ENCODE assay signal across 8 cellular contexts in the genomic region with DNA sequence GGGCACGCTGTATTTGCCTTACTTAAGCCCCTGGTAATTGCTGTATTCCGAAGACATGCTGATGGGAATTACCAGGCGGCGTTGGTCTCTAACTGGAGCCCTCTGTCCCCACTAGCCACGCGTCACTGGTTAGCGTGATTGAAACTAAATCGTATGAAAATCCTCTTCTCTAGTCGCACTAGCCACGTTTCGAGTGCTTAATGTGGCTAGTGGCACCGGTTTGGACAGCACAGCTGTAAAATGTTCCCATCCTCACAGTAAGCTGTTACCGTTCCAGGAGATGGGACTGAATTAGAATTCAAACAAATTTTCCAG. TPM values are rescaled to one million over a fixed set of nuclear protein-coding genes. Genes with fewer than 3 reads are reported as not detected.
DNase-seq lines count a peak whose midpoint lies in the region; ATAC-seq and TF ChIP-seq lines count a peak whose summit lies in the region.

No MANE protein-coding gene starts in this region.

- no peaks in the 10 kb centered on the region for H3K9me3 Mint-ChIP-seq in CD4-positive, alpha-beta T cell
- no peaks in the 10 kb centered on the region for H3K9me3 Mint-ChIP-seq in activated T-helper 2 cell treated with anti-CD3 and anti-CD28 coated beads, Interferon-gamma antibody, Interleukin-2, Interleukin-4, amounts not matched to agents 10 μg/mL and 5 μg/mL and 100 μg/mL, durations not matched to agents 14 hours and 24 hours and 36 hours
- no peaks in the 10 kb centered on the region for H3K9me3 Mint-ChIP-seq in immature natural killer cell

- no peaks in the 10 kb centered on the region for H3K27me3 Mint-ChIP-seq in CD4-positive, alpha-beta T cell
- no peaks in the 10 kb centered on the region for H3K27me3 Mint-ChIP-seq in activated T-helper 2 cell treated with anti-CD3 and anti-CD28 coated beads, Interferon-gamma antibody, Interleukin-2, Interleukin-4, amounts not matched to agents 10 μg/mL and 5 μg/mL and 100 μg/mL, durations not matched to agents 14 hours and 24 hours and 36 hours (ENCODE audit: low read depth)
- H3K27me3 Mint-ChIP-seq in immature natural killer cell (ENCODE audit: low read depth in 3 of 3) = peaks cover 11 to 22% (median 13%) of the 10 kb centered on the region in 3 donors

- POLR2A ChIA-PET in CD4-positive, alpha-beta T cell (lab: Charles Lee) = interaction anchor here (0.9 to 3.2 kb wide), 8 partner anchors 111 to 1227 kb away, joined by 3 to 83 read pairs (median 10); partner anchors contain the start of genes N4BP2L1, N4BP2L2 and PDS5B

- peaks cover 13% of the 10 kb centered on the region for H3K36me3 Mint-ChIP-seq in CD4-positive, alpha-beta T cell (ENCODE audit: low read depth)
- H3K36me3 Mint-ChIP-seq in activated T-helper 2 cell treated with anti-CD3 and anti-CD28 coated beads, Interferon-gamma antibody, Interleukin-2, Interleukin-4, amounts not matched to agents 10 μg/mL and 5 μg/mL and 100 μg/mL, durations not matched to agents 14 hours and 24 hours and 36 hours (ENCODE audit: low read depth) = peaks cover 27% of the 10 kb centered on the region
- H3K36me3 Mint-ChIP-seq in immature natural killer cell = no peaks in the 10 kb centered on the region

- no peak for ATAC-seq in CD4-positive, alpha-beta T cell (ENCODE audit: poor library complexity)
- ATAC-seq in GM19397 (IDR thresholded peaks at IDR 0.05; ENCODE audit: unreplicated experiment) (peak; percentile 44), HG03378 (IDR thresholded peaks at IDR 0.05; ENCODE audit: unreplicated experiment) (peak; percentile 46)

- WGBS in thymus = under 1% methylated on average over 13 of the region's 13 CpGs

- intact Hi-C loops in CD4-positive, alpha-beta T cell (cut with DNase I, micrococcal nuclease) = loop anchor here (2.0 to 10.0 kb wide), 6 partner anchors 126 to 1499 kb away; partner anchors contain the start of genes HSPH1 (in 1 of the 2), N4BP2L2 (in 1 of the 2), PDS5B (in 1 of the 2) and RFC3 (in 1 of the 2)
- intact Hi-C loops in activated T-helper 2 cell treated with anti-CD3 and anti-CD28 coated beads, Interferon-gamma antibody, Interleukin-2, Interleukin-4, amounts not matched to agents 10 μg/mL and 5 μg/mL and 100 μg/mL, durations not matched to agents 14 hours and 24 hours and 36 hours (cut with micrococcal nuclease) = loop anchor here (10.0 kb wide), 1 partner anchor 201 kb away; no protein-coding TSS in a partner anchor

- H3K27ac ChIP-seq in CD4-positive, alpha-beta T cell (ENCODE audit: low read depth, low read length) = no peak overlapping the region
- peak overlapping the region; percentile 77 for H3K27ac ChIP-seq in thymus (ENCODE audit: low read depth)

- CTCF ChIA-PET in CD4-positive, alpha-beta T cell (lab: Charles Lee) = interaction anchor here (0.5 kb wide), 2 partner anchors 8 to 13 kb away, joined by 3 to 4 read pairs; no protein-coding TSS in a partner anchor

- H3K9me3 ChIP-seq in CD4-positive, alpha-beta T cell (ENCODE audit: control insufficient read depth, low read length) = no peaks in the 10 kb centered on the region
- no peaks in the 10 kb centered on the region for H3K9me3 ChIP-seq in thymus (ENCODE audit: control insufficient read depth)

- no peaks in the 10 kb centered on the region for H3K36me3 ChIP-seq in thymus (ENCODE audit: control insufficient read depth, insufficient read depth)

- H3K4me1 ChIP-seq in thymus (ENCODE audit: control insufficient read depth, insufficient read depth, low read length) = peaks cover 2% of the 10 kb centered on the region

- peak overlapping the region; percentile 96 for H3K4me3 Mint-ChIP-seq in CD4-positive, alpha-beta T cell
- H3K4me3 Mint-ChIP-seq in activated T-helper 2 cell treated with anti-CD3 and anti-CD28 coated beads, Interferon-gamma antibody, Interleukin-2, Interleukin-4, amounts not matched to agents 10 μg/mL and 5 μg/mL and 100 μg/mL, durations not matched to agents 14 hours and 24 hours and 36 hours (ENCODE audit: low read depth) = peak overlapping the region; percentile 96
- peak overlapping the region; percentile 97 to 100 (median 99) for H3K4me3 Mint-ChIP-seq in immature natural killer cell

- H3K4me3 ChIP-seq in thymus (ENCODE audit: low read length) = peak overlapping the region; percentile 68

- no peaks in the 10 kb centered on the region for H3K27me3 ChIP-seq in CD4-positive, alpha-beta T cell (ENCODE audit: control insufficient read depth, insufficient read depth, low read length)
- no peaks in the 10 kb centered on the region for H3K27me3 ChIP-seq in thymus (ENCODE audit: control insufficient read depth, insufficient read depth)

- TF ChIP-seq CTCF in CD4-positive, alpha-beta T cell (IDR thresholded peaks at IDR 0.05) = no peak

- peaks cover 16% of the 10 kb centered on the region for H3K4me1 Mint-ChIP-seq in CD4-positive, alpha-beta T cell (ENCODE audit: low read depth)
- peaks cover 31% of the 10 kb centered on the region for H3K4me1 Mint-ChIP-seq in activated T-helper 2 cell treated with anti-CD3 and anti-CD28 coated beads, Interferon-gamma antibody, Interleukin-2, Interleukin-4, amounts not matched to agents 10 μg/mL and 5 μg/mL and 100 μg/mL, durations not matched to agents 14 hours and 24 hours and 36 hours (ENCODE audit: low read depth)
- peaks cover 16 to 17% of the 10 kb centered on the region in 2 donors for H3K4me1 Mint-ChIP-seq in immature natural killer cell

- no peak for DNase-seq in CD4-positive, alpha-beta T cell
- no peak for DNase-seq in activated T-helper 2 cell treated with anti-CD3 and anti-CD28 coated beads, Interferon-gamma antibody, Interleukin-2, Interleukin-4, amounts not matched to agents 10 μg/mL and 5 μg/mL and 100 μg/mL, durations not matched to agents 14 hours and 24 hours and 36 hours (ENCODE audit: low spot score)
- DNase-seq in immature natural killer cell (no peak), NCI-H2171 treated with DMSO at 0.1 percent for 48 hours (lab: John Stamatoyannopoulos, UW) (no peak)
- DNase-seq in activated CD4-positive, CD25-positive, alpha-beta regulatory T cell treated with anti-CD3 and anti-CD28 coated beads, Interleukin-2, amount 50 U/mL, for 72 hours = no peak

- peak overlapping the region; percentile 100 for H3K27ac Mint-ChIP-seq in CD4-positive, alpha-beta T cell
- H3K27ac Mint-ChIP-seq in activated T-helper 2 cell treated with anti-CD3 and anti-CD28 coated beads, Interferon-gamma antibody, Interleukin-2, Interleukin-4, amounts not matched to agents 10 μg/mL and 5 μg/mL and 100 μg/mL, durations not matched to agents 14 hours and 24 hours and 36 hours = peak overlapping the region; percentile 100
- peak overlapping the region; percentile 99 to 100 (median 100) for H3K27ac Mint-ChIP-seq in immature natural killer cell

RNA-seq across cellular contexts. Expression of gene BRCA2, which starts 0.7 kb away (rescaled TPM):
- 1 to 10 TPM; 1.9 to 2.4 TPM for total RNA-seq in CD4-positive, alpha-beta T cell
- total RNA-seq in activated T-helper 2 cell treated with anti-CD3 and anti-CD28 coated beads, Interferon-gamma antibody, Interleukin-2, Interleukin-4, amounts not matched to agents 10 μg/mL and 5 μg/mL and 100 μg/mL, durations not matched to agents 14 hours and 24 hours and 36 hours = 18.6 and 19.4 TPM in 2 replicates
- 1 to 10 TPM in 2 of 3 donors, not detected in 1; 1.0 to 2.5 TPM for polyA plus RNA-seq in immature natural killer cell
- 1.5 TPM for polyA plus RNA-seq in thymus

RNA-seq across cellular contexts. Expression of gene ZAR1L, which starts 0.8 kb away (rescaled TPM):
- total RNA-seq in CD4-positive, alpha-beta T cell = not detected
- not detected in 2 replicates for total RNA-seq in activated T-helper 2 cell treated with anti-CD3 and anti-CD28 coated beads, Interferon-gamma antibody, Interleukin-2, Interleukin-4, amounts not matched to agents 10 μg/mL and 5 μg/mL and 100 μg/mL, durations not matched to agents 14 hours and 24 hours and 36 hours
- not detected for polyA plus RNA-seq in immature natural killer cell
- 0.07 TPM for polyA plus RNA-seq in thymus
